28 cellular contexts compared by ENCODE assay signal in the genomic region with DNA sequence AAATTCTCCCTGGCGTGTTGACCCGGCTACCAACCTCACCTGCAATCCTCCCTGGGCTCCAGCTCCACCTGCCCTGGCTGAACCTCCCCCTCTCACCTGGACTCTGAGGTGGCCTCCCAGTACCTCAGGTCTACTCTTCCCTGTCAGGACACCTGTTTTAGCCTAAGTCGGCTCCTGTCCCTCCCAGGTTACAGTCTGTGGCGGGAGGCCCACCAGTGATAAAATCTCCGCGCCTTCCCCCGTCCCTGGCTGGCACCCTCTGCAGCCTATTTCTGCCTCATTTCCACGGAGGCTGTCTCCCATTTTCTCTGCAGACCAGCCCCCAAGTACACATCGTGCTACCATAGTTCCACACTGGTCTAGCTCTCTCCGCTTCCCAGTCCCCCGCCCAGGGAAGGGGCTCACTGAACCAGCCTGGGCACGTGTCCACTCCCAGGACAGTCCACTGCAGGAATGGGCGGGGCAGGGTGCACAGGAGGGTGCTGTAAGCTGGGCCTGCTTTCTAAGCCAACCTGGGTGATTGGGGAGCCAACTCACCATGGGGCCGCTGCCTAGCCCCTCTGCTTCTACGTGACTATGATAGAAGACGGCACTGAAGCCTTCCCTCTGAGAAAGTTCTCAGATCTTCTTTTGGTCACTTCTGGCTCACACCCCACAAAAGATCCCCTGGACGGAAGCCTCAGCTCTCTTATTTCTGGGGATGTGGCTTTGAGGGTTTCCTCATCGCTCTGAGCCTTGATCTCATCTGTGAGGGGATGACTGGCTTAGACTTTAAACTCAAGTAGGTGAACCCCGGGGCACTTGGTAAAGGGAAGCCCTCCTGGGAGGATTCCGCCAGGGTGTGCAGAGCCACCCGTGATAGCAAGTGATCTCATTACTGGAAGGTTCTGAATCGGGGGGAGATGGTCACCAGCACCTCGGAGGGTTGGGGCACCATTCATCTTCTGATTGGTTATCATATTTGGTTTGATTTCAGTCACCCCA.
"Had no signal": no experiment of that assay in that cellular context is flagged by ENCODE, and none has a peak within 500 bp of the region (broad histone marks: within the 10 kb centered on the region; RNA-seq: fewer than 3 reads in every experiment).

No MANE protein-coding gene starts in this region.

- H3K4me1 Mint-ChIP-seq: nephron progenitor cell had no signal

- H3K4me3 ChIP-seq: lower lobe of right lung, pancreas, prostate gland, skin epidermis, suprapubic skin, thoracic aorta, tibial artery, uterus had no signal

- H3K9me3 Mint-ChIP-seq: naive thymus-derived CD8-positive, alpha-beta T cell; nephron progenitor cell; stimulated activated naive CD8-positive, alpha-beta T cell treated with anti-CD3 and anti-CD28 coated beads, Interleukin-15, Interleukin-2, amounts not matched to agents 100 ng/mL and 50 ng/mL, for 24 hours had no signal

- H3K27ac ChIP-seq: lower lobe of right lung, pancreas, prostate gland, skin epidermis, suprapubic skin, thoracic aorta, tibial artery, uterus had no signal

- H3K4me3 Mint-ChIP-seq: naive thymus-derived CD8-positive, alpha-beta T cell; nephron progenitor cell; stimulated activated naive CD8-positive, alpha-beta T cell treated with anti-CD3 and anti-CD28 coated beads, Interleukin-15, Interleukin-2, amounts not matched to agents 100 ng/mL and 50 ng/mL, for 24 hours had no signal

- H3K27ac Mint-ChIP-seq: nephron progenitor cell; stimulated activated naive CD8-positive, alpha-beta T cell treated with anti-CD3 and anti-CD28 coated beads, Interleukin-15, Interleukin-2, amounts not matched to agents 100 ng/mL and 50 ng/mL, for 24 hours had no signal

- H3K4me1 ChIP-seq: lower lobe of right lung, pancreas, prostate gland, suprapubic skin, tibial artery, uterus had no signal

- H3K36me3 Mint-ChIP-seq: naive thymus-derived CD8-positive, alpha-beta T cell had no signal

- H3K27me3 ChIP-seq: pancreas, tibial artery, uterus had no signal

- H3K36me3 ChIP-seq: lower lobe of right lung, pancreas, prostate gland, suprapubic skin, thoracic aorta, tibial artery, uterus had no signal

- DNase-seq: hippocampal formation; kidney glomerular epithelial cell; left cardiac atrium; lower lobe of right lung; mammary epithelial cell; mesenchymal stem cell; naive thymus-derived CD8-positive, alpha-beta T cell; nephron progenitor cell; nucleus accumbens; pancreas; posterior cingulate gyrus; retina; stimulated activated CD4-positive, alpha-beta T cell treated with anti-CD3 and anti-CD28 coated beads, Interleukin-12 subunit alpha, Interleukin-12 subunit beta, amount 100 ng/mL, for 4 hours; stimulated activated CD4-positive, alpha-beta T cell treated with anti-CD3 and anti-CD28 coated beads, Interleukin-15, amount 100 ng/mL, for 24 hours; stimulated activated CD4-positive, alpha-beta T cell treated with anti-CD3 and anti-CD28 coated beads, Interleukin-2, amount 100 ng/mL, for 24 hours; stimulated activated CD4-positive, alpha-beta T cell treated with anti-CD3 and anti-CD28 coated beads, Interleukin-4, amount 100 ng/mL, for 1 hour; stimulated activated naive CD4-positive, alpha-beta T cell; tibial artery; trophoblast cell; uterus had no signal

- ATAC-seq: left cardiac atrium; left lobe of liver; lower lobe of right lung; naive thymus-derived CD8-positive, alpha-beta T cell; pancreas; right cardiac atrium; sciatic nerve had no signal

- H3K9me3 ChIP-seq: lower lobe of right lung, pancreas, prostate gland, suprapubic skin, thoracic aorta, tibial artery, uterus had no signal
